2 cellular contexts compared by ENCODE assay signal in genomic region chr21:33634254-33634653, GRCh38.
TF ChIP-seq lines count a peak whose summit lies in the region.

No MANE protein-coding gene starts in this region.

TF ChIP-seq in liver, 16 proteins besides CTCF, POLR2A, EP300 and RAD21:
- TF ChIP-seq ATF3 (IDR thresholded peaks at IDR 0.05) (no peak), TAF1 (conservative IDR thresholded peaks at IDR 0.05) (no peak), GABPA (IDR thresholded peaks at IDR 0.05 in 1 of 2, conservative IDR thresholded peaks at IDR 0.05 in 1 of 2) (no peak), MAX (IDR thresholded peaks at IDR 0.05) (peak; percentile 20), RXRA (IDR thresholded peaks at IDR 0.05) (peak in 1 of 2 donors; percentile 11), REST (IDR thresholded peaks at IDR 0.05) (no peak), ZBTB33 (IDR thresholded peaks at IDR 0.05) (no peak), HNF4A (conservative IDR thresholded peaks at IDR 0.05) (peak in 1 of 2 donors; percentile 16)

TF ChIP-seq in HepG2, 621 proteins besides CTCF, POLR2A, EP300 and RAD21:
- no peak for TF ChIP-seq POGK (CRISPR knock-in tag; conservative IDR thresholded peaks at IDR 0.05)
